1 cellular context compared by ENCODE assay signal in genomic region chr1:248873993-248874671, GRCh38.
TF ChIP-seq lines count a peak whose summit lies in the region.

No MANE protein-coding gene starts in this region.

TF ChIP-seq in K562, 482 proteins besides CTCF, POLR2A, EP300 and RAD21 (continued from another document and continues in another):
- TF ChIP-seq POLR3A (IDR thresholded peaks at IDR 0.05; ENCODE audit: borderline replicate concordance, extremely low read depth, insufficient read depth, insufficient read length) (peak; percentile 82), SAP30 (IDR thresholded peaks at IDR 0.05; ENCODE audit: borderline replicate concordance, insufficient read depth, low read depth, low read length, poor library complexity, severe bottlenecking) (no peak), FOXJ2 (tag; IDR thresholded peaks at IDR 0.05) (peak; percentile 62; the same call in 1 of the 2 replicates), ZNF143 (CRISPR knock-in tag; IDR thresholded peaks at IDR 0.05) (no peak), HNRNPK (IDR thresholded peaks at IDR 0.05; ENCODE audit: low read depth, low read length, poor library complexity, severe bottlenecking) (no peak), RBBP5 (IDR thresholded peaks at IDR 0.05; ENCODE audit: borderline replicate concordance, insufficient read depth, low read length, poor library complexity, severe bottlenecking) (no peak), KDM4B (IDR thresholded peaks at IDR 0.05; ENCODE audit: borderline replicate concordance in 2 of 2, low read depth in 1 of 2) (no peak), CHD2 (IDR thresholded peaks at IDR 0.05; ENCODE audit: low read depth, low read length) (peak; percentile 58), ZNF41 (CRISPR knock-in tag; conservative IDR thresholded peaks at IDR 0.05) (no peak), ATF2 (CRISPR knock-in tag; IDR thresholded peaks at IDR 0.05) (no peak), ZNF212 (CRISPR knock-in tag; IDR thresholded peaks at IDR 0.05) (no peak), ETV1 (tag; conservative IDR thresholded peaks at IDR 0.05; ENCODE audit: low read depth) (0 out of 2 replicates have a peak, but pooled peaks have one; percentile 5), ELK3 (CRISPR knock-in tag; IDR thresholded peaks at IDR 0.05) (no peak), BCL6 (CRISPR knock-in tag; IDR thresholded peaks at IDR 0.05) (no peak), RBM22 (IDR thresholded peaks at IDR 0.05; ENCODE audit: low read depth, low read length, poor library complexity, severe bottlenecking) (peak; percentile 3), CEBPB (tag; IDR thresholded peaks at IDR 0.05) (peak; percentile 70), HDAC2 (IDR thresholded peaks at IDR 0.05) (peak; percentile 54; the same call in 1 of the 2 replicates), ZNF316 (IDR thresholded peaks at IDR 0.05) (0 out of 2 replicates have a peak, but pooled peaks have one; percentile 17), HDAC6 (IDR thresholded peaks at IDR 0.05; ENCODE audit: low read depth, low read length) (no peak), LEF1 (IDR thresholded peaks at IDR 0.05) (no peak), ELK1 (CRISPR knock-in tag; IDR thresholded peaks at IDR 0.05) (no peak), ZZZ3 (IDR thresholded peaks at IDR 0.05) (no peak), ESRRA (IDR thresholded peaks at IDR 0.05; ENCODE audit: borderline replicate concordance, low read depth) (peak; percentile 80; the same call in 1 of the 2 replicates), ZNF24 (IDR thresholded peaks at IDR 0.05) (peak; percentile 87), ZBTB33 (CRISPR knock-in tag; IDR thresholded peaks at IDR 0.05) (peak; percentile 47; the same call in 1 of the 2 replicates), E2F1 (CRISPR knock-in tag; IDR thresholded peaks at IDR 0.05) (no peak; the same call in 1 of the 2 replicates), RBM25 (IDR thresholded peaks at IDR 0.05; ENCODE audit: low read depth, low read length, severe bottlenecking) (no peak), PBX2 (CRISPR knock-in tag; IDR thresholded peaks at IDR 0.05; ENCODE audit: low read depth) (no peak), PBX2 (tag; conservative IDR thresholded peaks at IDR 0.05; ENCODE audit: low read depth) (peak; percentile 28; the same call in 1 of the 2 replicates), TAL1 (IDR thresholded peaks at IDR 0.05) (no peak), ZNF134 (CRISPR knock-in tag; conservative IDR thresholded peaks at IDR 0.05) (no peak; the same call in 1 of the 2 replicates), ZFP36 (IDR thresholded peaks at IDR 0.05; ENCODE audit: low read depth, low read length, partially characterized antibody) (no peak), NFE2 (IDR thresholded peaks at IDR 0.05; ENCODE audit: low read depth) (peak; percentile 31; the same call in 1 of the 2 replicates), ZBTB11 (CRISPR knock-in tag; IDR thresholded peaks at IDR 0.05) (peak in 1 of 3 experiments; percentile 64; a peak in 1 of 6 replicates), SREBF2 (CRISPR knock-in tag; IDR thresholded peaks at IDR 0.05) (no peak), NCOR1 (IDR thresholded peaks at IDR 0.05) (no peak), ZBTB7A (IDR thresholded peaks at IDR 0.05; ENCODE audit: borderline replicate concordance, control insufficient read depth, low read depth, low read length) (peak; percentile 66; the same call in 1 of the 2 replicates), RBM34 (IDR thresholded peaks at IDR 0.05; ENCODE audit: borderline replicate concordance, insufficient read depth, low read length) (no peak), MTA2 (IDR thresholded peaks at IDR 0.05; ENCODE audit: low read depth) (peak; percentile 8; the same call in 1 of the 2 replicates), HINFP (tag; conservative IDR thresholded peaks at IDR 0.05; ENCODE audit: low read depth) (no peak), HLTF (IDR thresholded peaks at IDR 0.05) (no peak), THRB (CRISPR knock-in tag; conservative IDR thresholded peaks at IDR 0.05) (peak; percentile 81), CBFB (CRISPR knock-in tag; IDR thresholded peaks at IDR 0.05) (no peak; the same call in 1 of the 2 replicates), KLF10 (CRISPR knock-in tag; IDR thresholded peaks at IDR 0.05) (no peak), ZNF197 (CRISPR knock-in tag; IDR thresholded peaks at IDR 0.05; ENCODE audit: low read depth) (0 out of 2 replicates have a peak, but pooled peaks have one; percentile 41), SMAD1 (IDR thresholded peaks at IDR 0.05; ENCODE audit: low read depth, low read length, partially characterized antibody) (no peak), RBM39 (optimal IDR thresholded peaks at IDR 0.05; ENCODE audit: low read depth, low read length) (no peak), SMAD4 (CRISPR knock-in tag; conservative IDR thresholded peaks at IDR 0.05) (peak; percentile 48; the same call in 1 of the 2 replicates), ZNF3 (CRISPR knock-in tag; IDR thresholded peaks at IDR 0.05) (no peak), MAZ (CRISPR knock-in tag; conservative IDR thresholded peaks at IDR 0.05 in 1 of 2, IDR thresholded peaks at IDR 0.05 in 1 of 2) (peak; percentile 49 to 70; a peak in 1 of 4 replicates), ESRRB (CRISPR knock-in tag; IDR thresholded peaks at IDR 0.05; ENCODE audit: borderline replicate concordance) (no peak), SMARCE1 (IDR thresholded peaks at IDR 0.05) (no peak), TCF3 (CRISPR knock-in tag; IDR thresholded peaks at IDR 0.05) (no peak), EZH2 (IDR thresholded peaks at IDR 0.05; ENCODE audit: borderline replicate concordance, low read depth, low read length) (no peak), LARP7 (IDR thresholded peaks at IDR 0.05) (no peak), GATAD2A (IDR thresholded peaks at IDR 0.05) (no peak), NCOA1 (IDR thresholded peaks at IDR 0.05; ENCODE audit: low read depth) (0 out of 2 replicates have a peak, but pooled peaks have one; percentile 12), SNIP1 (IDR thresholded peaks at IDR 0.05; ENCODE audit: low read depth) (no peak), SRSF7 (optimal IDR thresholded peaks at IDR 0.05; ENCODE audit: low read depth, low read length) (no peak)
